ENCODE assay signal across 21 cellular contexts in the genomic region with DNA sequence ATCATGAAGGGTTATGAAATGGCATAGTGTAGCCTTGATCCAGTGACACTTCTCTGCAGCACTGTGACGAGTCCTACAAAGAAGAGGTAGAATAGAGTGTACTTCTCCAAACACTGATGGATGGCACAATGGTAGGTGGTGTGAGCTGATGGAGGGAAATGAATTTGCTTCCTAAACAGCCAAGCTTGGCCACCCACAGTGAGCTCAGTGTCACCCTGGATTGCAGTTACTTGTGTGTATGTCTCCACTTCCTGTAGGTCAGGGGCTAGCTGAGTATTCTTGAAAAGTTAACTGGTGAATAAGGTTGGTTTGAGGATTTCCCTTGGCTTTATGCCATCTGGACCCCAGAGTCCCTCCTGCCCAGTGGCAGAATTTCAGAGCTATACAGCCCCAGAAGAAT.
"Had no signal": no experiment of that assay in that cellular context is flagged by ENCODE, and none has a peak within 500 bp of the region (broad histone marks: within the 10 kb centered on the region; RNA-seq: fewer than 3 reads in every experiment).

No MANE protein-coding gene starts in this region.

- H3K4me1 ChIP-seq: gastrocnemius medialis, spleen, upper lobe of left lung had no signal

- H3K27me3 ChIP-seq: gastrocnemius medialis, sigmoid colon, upper lobe of left lung had no signal

- H3K9me3 ChIP-seq: gastrocnemius medialis, sigmoid colon, spleen, thoracic aorta, upper lobe of left lung had no signal

- DNase-seq: activated CD4-positive, alpha-beta T cell treated with anti-CD3 and anti-CD28 coated beads, Interleukin-2, amount 50 U/mL, for 1 hour; activated CD4-positive, CD25-positive, alpha-beta regulatory T cell treated with anti-CD3 and anti-CD28 coated beads, Interleukin-2, amount 50 U/mL, for 72 hours; activated CD8-positive, alpha-beta T cell treated with anti-CD3 and anti-CD28 coated beads, Interleukin-2, amount 10 ng/mL, durations not matched to agents 7 days and 5 days; activated gamma-delta T cell; anterior cingulate cortex; caudate nucleus; effector CD8-positive, alpha-beta T cell; gastrocnemius medialis; hippocampal formation; left ventricle myocardium superior; midbrain; natural killer cell; retina; sigmoid colon; spleen; stimulated activated CD4-positive, alpha-beta T cell treated with anti-CD3 and anti-CD28 coated beads, Interleukin-4, amount 100 ng/mL, for 1 hour; stimulated activated naive CD4-positive, alpha-beta T cell; T-helper 2 cell; upper lobe of left lung had no signal

- H3K4me3 ChIP-seq: gastrocnemius medialis, sigmoid colon, spleen, thoracic aorta, upper lobe of left lung had no signal

- H3K27ac ChIP-seq: gastrocnemius medialis, sigmoid colon, spleen, thoracic aorta, upper lobe of left lung, VCaP had no signal

- H3K36me3 ChIP-seq: gastrocnemius medialis, sigmoid colon, spleen, thoracic aorta, upper lobe of left lung had no signal

- ATAC-seq: activated CD8-positive, alpha-beta T cell treated with anti-CD3 and anti-CD28 coated beads, Interleukin-2, amount 10 ng/mL, durations not matched to agents 7 days and 5 days; gastrocnemius medialis; left ventricle myocardium superior; natural killer cell had no signal
